11 cellular contexts compared by ENCODE assay signal in genomic region chr5:32274548-32275420, GRCh38. TPM values are rescaled to one million over a fixed set of nuclear protein-coding genes. Genes with fewer than 3 reads are reported as not detected.
A peak's percentile ranks its signal among the peaks of the same experiment; 100 is the strongest.
DNase-seq lines count a peak whose midpoint lies in the region; ATAC-seq and TF ChIP-seq lines count a peak whose summit lies in the region.
"Had no signal": no experiment of that assay in that cellular context is flagged by ENCODE, and none has a peak within 500 bp of the region (broad histone marks: within the 10 kb centered on the region; RNA-seq: fewer than 3 reads in every experiment).

No MANE protein-coding gene starts in this region.

- no peaks in the 10 kb centered on the region for H3K9me3 Mint-ChIP-seq in activated T-cell treated with anti-CD3 and anti-CD28 coated beads, Interleukin-2, amount 50 U/mL, for 4 hours

- peak overlapping the region; percentile 85 for H3K27ac ChIP-seq in hepatocyte
- no peak overlapping the region for H3K27ac ChIP-seq in OCI-LY7 (ENCODE audit: low read depth, low read length, poor library complexity, severe bottlenecking)

- no peak overlapping the region for H3K4me3 Mint-ChIP-seq in activated T-cell treated with anti-CD3 and anti-CD28 coated beads, Interleukin-2, amount 50 U/mL, for 4 hours

- H3K4me2 ChIP-seq in hepatocyte (peak overlapping the region; percentile 15), OCI-LY7 (ENCODE audit: low read length) (no peak overlapping the region)

- TF ChIP-seq CTCF in hepatocyte (IDR thresholded peaks at IDR 0.05; ENCODE audit: poor library complexity), result no peak
- no peak for TF ChIP-seq CTCF in OCI-LY7 (conservative IDR thresholded peaks at IDR 0.05; ENCODE audit: low read length)

- no peaks in the 10 kb centered on the region for H3K27me3 Mint-ChIP-seq in activated T-cell treated with anti-CD3 and anti-CD28 coated beads, Interleukin-2, amount 50 U/mL, for 4 hours (ENCODE audit: low read depth)

- H3K79me2 ChIP-seq in hepatocyte (peaks cover 23% of the 10 kb centered on the region), OCI-LY7 (ENCODE audit: insufficient read depth, low read depth, low read length) (peaks cover 38% of the 10 kb centered on the region)

- H3K9me3 ChIP-seq in adipocyte (ENCODE audit: control insufficient read depth, low read length) (no peaks in the 10 kb centered on the region), hepatocyte (ENCODE audit: low read depth) (no peaks in the 10 kb centered on the region), OCI-LY7 (ENCODE audit: low read length) (no peaks in the 10 kb centered on the region)

- no peaks in the 10 kb centered on the region for H4K20me1 ChIP-seq in hepatocyte (ENCODE audit: insufficient read depth, poor library complexity, severe bottlenecking)
- H4K20me1 ChIP-seq in OCI-LY7 (ENCODE audit: insufficient read depth, low read length), result no peaks in the 10 kb centered on the region

- H3K4me1 ChIP-seq in adipocyte (ENCODE audit: control insufficient read depth, insufficient read depth, low read length), result peaks cover 36% of the 10 kb centered on the region
- peaks cover 12% of the 10 kb centered on the region for H3K4me1 ChIP-seq in hepatocyte (ENCODE audit: insufficient read depth)
- peaks cover 27% of the 10 kb centered on the region for H3K4me1 ChIP-seq in OCI-LY7 (ENCODE audit: insufficient read depth, low read length, poor library complexity, severe bottlenecking)

- BruUV-seq in OCI-LY7 (replicated peaks; lab: Mats Ljungman, UMichigan), result no TSS peak

- no peak overlapping the region for H2AFZ ChIP-seq in hepatocyte
- H2AFZ ChIP-seq in OCI-LY7 (ENCODE audit: low read length), result no peak overlapping the region

- CTCF ChIA-PET in OCI-LY7 (lab: Charles Lee; ENCODE audit: unreplicated experiment), result no interaction called here

- DNase-seq in HT1080 (ENCODE audit: low read depth) (peak; percentile 84), adipocyte (ENCODE audit: low read depth) (peak; percentile 50), hepatocyte (ENCODE audit: low spot score) (no peak), skeletal muscle cell (ENCODE audit: low read depth) (peak; percentile 47), OCI-LY7 (ENCODE audit: low spot score) (no peak), pons (ENCODE audit: low spot score) (no peak)
- DNase-seq in activated T-cell treated with anti-CD3 and anti-CD28 coated beads, Interleukin-2, amount 50 U/mL, for 4 hours, result no peak
- DNase-seq: DMS 273 treated with DMSO at 0.1 percent for 48 hours; effector CD8-positive, alpha-beta T cell had no signal

- peaks cover 41% of the 10 kb centered on the region for H3K36me3 ChIP-seq in adipocyte (ENCODE audit: control insufficient read depth, insufficient read depth, low read length, severe bottlenecking)
- no peaks in the 10 kb centered on the region for H3K36me3 ChIP-seq in hepatocyte (replicated peaks; ENCODE audit: insufficient read depth, low read depth)
- H3K36me3 ChIP-seq in OCI-LY7 (ENCODE audit: insufficient read depth, low read length), result peaks cover 90% of the 10 kb centered on the region

- peaks cover 33% of the 10 kb centered on the region for H3K4me1 Mint-ChIP-seq in activated T-cell treated with anti-CD3 and anti-CD28 coated beads, Interleukin-2, amount 50 U/mL, for 4 hours (ENCODE audit: low read depth)

- peak overlapping the region; percentile 14 for H3K4me3 ChIP-seq in adipocyte (ENCODE audit: low read length)
- no peak overlapping the region for H3K4me3 ChIP-seq in hepatocyte
- no peak overlapping the region for H3K4me3 ChIP-seq in skeletal muscle cell (ENCODE audit: low read depth, low read length)
- no peak overlapping the region for H3K4me3 ChIP-seq in OCI-LY7 (ENCODE audit: low read depth, low read length, poor library complexity, severe bottlenecking)
- H3K4me3 ChIP-seq: skin epidermis had no signal

- POLR2A ChIA-PET in OCI-LY7 (lab: Charles Lee), result interaction anchor here (0.5 to 1.6 kb wide), 5 partner anchors 16 to 511 kb away, joined by 3 read pairs; no protein-coding TSS in a partner anchor

- intact Hi-C loops in OCI-LY7 (cut with micrococcal nuclease; ENCODE audit: unreplicated experiment), result no loop called here

- H3K27me3 ChIP-seq in adipocyte (replicated peaks; ENCODE audit: control insufficient read depth, insufficient read depth, low read length) (no peaks in the 10 kb centered on the region), hepatocyte (no peaks in the 10 kb centered on the region)

- no peaks in the 10 kb centered on the region for H3K9me2 ChIP-seq in hepatocyte (replicated peaks; ENCODE audit: insufficient read depth)
- H3K9me2 ChIP-seq in OCI-LY7 (ENCODE audit: insufficient read depth, low read length), result no peaks in the 10 kb centered on the region

- peaks cover 29% of the 10 kb centered on the region for H3K36me3 Mint-ChIP-seq in activated T-cell treated with anti-CD3 and anti-CD28 coated beads, Interleukin-2, amount 50 U/mL, for 4 hours (ENCODE audit: insufficient read depth)

- 69% methylated on average over 11 of the region's 11 CpGs for WGBS in hepatocyte (ENCODE audit: low lambda C conversion rate, missing lambda C conversion rate)

- H3K9ac ChIP-seq in adipocyte (ENCODE audit: low read length), result no peak overlapping the region

- no peak for ATAC-seq in activated T-cell treated with anti-CD3 and anti-CD28 coated beads, Interleukin-2, amount 50 U/mL, for 4 hours
- no peak for ATAC-seq in GM21737 (IDR thresholded peaks at IDR 0.05; ENCODE audit: unreplicated experiment)

RNA-seq across cellular contexts. Expression of gene MTMR12, which starts 38.0 kb away (rescaled TPM):
- total RNA-seq in HT1080 (2014; rRNA removed; shearing (Covaris generic)), result 15.7 and 16.0 TPM in 2 replicates
- 23.0 and 25.3 TPM in 2 replicates for polyA plus RNA-seq in HT1080 (2015; cell fraction: cytosol; rRNA removed)
- polyA plus RNA-seq in HT1080 (2015; cell fraction: nucleus; rRNA removed), result 19.7 and 20.5 TPM in 2 replicates
- total RNA-seq in hepatocyte (14.7 and 19.7 TPM in 2 replicates), OCI-LY7 (2022) (71.7 and 71.9 TPM in 2 replicates)
- 7.1 and 11.0 TPM in 2 replicates for polyA plus RNA-seq in hepatocyte
- total RNA-seq in OCI-LY7 (2014; rRNA removed; shearing (Covaris generic)), result 32.5 and 33.6 TPM in 2 replicates
- total RNA-seq in activated T-cell treated with anti-CD3 and anti-CD28 coated beads, Interleukin-2, amount 50 U/mL, for 4 hours, result 10 to 100 TPM; 19.9 to 23.9 (median 22.8) TPM

Comparison
In these comparisons a context has a peak if more than half of its experiments do, and no peak if none do; other contexts are left out.
1. DNase-seq: peak in HT1080 (single experiment), adipocyte (single experiment) and skeletal muscle cell (single experiment); none in hepatocyte (single experiment), OCI-LY7 (single experiment), activated T-cell treated with anti-CD3 and anti-CD28 coated beads, Interleukin-2, amount 50 U/mL, for 4 hours (single experiment) and pons (single experiment).